ENCODE assay signal across 7 cellular contexts in genomic region chr4:443520-444038, GRCh38. TPM values are rescaled to one million over a fixed set of nuclear protein-coding genes. Genes with fewer than 3 reads are reported as not detected.
DNase-seq lines count a peak whose midpoint lies in the region; ATAC-seq, FAIRE-seq and TF ChIP-seq lines count a peak whose summit lies in the region.
"Not testable (repeated sequence)": the region's sequence is repeated elsewhere in the genome, so short reads cannot be mapped to it uniquely, and the experiment has no call there.

No MANE protein-coding gene starts in this region.

- TF ChIP-seq POLR2A in K562 (conservative IDR thresholded peaks at IDR 0.05): not testable (repeated sequence)

- not testable (repeated sequence) for DNase-seq in Calu3; T-cell; K562 (ENCODE audit: extremely low read depth in 1 of 4, low spot score in 3 of 4); glutamatergic neuron
- DNase-seq in mesendoderm: peak; percentile 21

- peaks cover 99% of the 10 kb centered on the region for H3K9me3 ChIP-seq in HUES48 (ENCODE audit: control insufficient read depth, insufficient read depth, low read length)
- H3K9me3 ChIP-seq in K562 (replicated peaks; ENCODE audit: control insufficient read depth, insufficient read depth, low read depth, low read length): peaks cover 50% of the 10 kb centered on the region

- not testable (repeated sequence) for TF ChIP-seq RAD21 in K562 (CRISPR knock-in tag; conservative IDR thresholded peaks at IDR 0.05 in 1 of 2, IDR thresholded peaks at IDR 0.05 in 1 of 2)

- H3K36me3 ChIP-seq in HUES48 (ENCODE audit: control insufficient read depth, insufficient read depth, low read length): peaks cover 71% of the 10 kb centered on the region
- peaks cover 26% of the 10 kb centered on the region for H3K36me3 ChIP-seq in K562 (ENCODE audit: control insufficient read depth, insufficient read depth, low read length)
- not testable (repeated sequence) for H3K36me3 ChIP-seq in mesendoderm (ENCODE audit: control insufficient read depth, insufficient read depth, low read length)
- H3K36me3 ChIP-seq in rectal smooth muscle tissue (ENCODE audit: control insufficient read depth, insufficient read depth, low read length): peaks cover 15% of the 10 kb centered on the region

- not testable (repeated sequence) for H2BK5ac ChIP-seq in mesendoderm (ENCODE audit: low read length)

- peaks cover 30% of the 10 kb centered on the region for H3K36me3 Mint-ChIP-seq in Calu3 (ENCODE audit: insufficient read depth, unreplicated experiment)
- H3K36me3 Mint-ChIP-seq in T-cell: peaks cover 69% of the 10 kb centered on the region
- H3K36me3 Mint-ChIP-seq in glutamatergic neuron (ENCODE audit: unreplicated experiment): peaks cover 66% of the 10 kb centered on the region

- H4K8ac ChIP-seq in mesendoderm (ENCODE audit: low read depth, low read length): not testable (repeated sequence)

- H2BK120ac ChIP-seq in mesendoderm (ENCODE audit: low read depth, low read length): not testable (repeated sequence)

- H3K27me3 ChIP-seq in HUES48 (ENCODE audit: control insufficient read depth, insufficient read depth, low read length); K562 (ENCODE audit: control insufficient read depth in 2 of 2, insufficient read depth in 2 of 2, low read length in 2 of 2); mesendoderm (ENCODE audit: insufficient read depth, low read length, poor library complexity); rectal smooth muscle tissue (ENCODE audit: control insufficient read depth, insufficient read depth, low read length): not testable (repeated sequence)

- TF ChIP-seq EP300 in K562 (IDR thresholded peaks at IDR 0.05; ENCODE audit: low read length): not testable (repeated sequence)

- H2AFZ ChIP-seq in K562 (ENCODE audit: low read depth, low read length): not testable (repeated sequence)

- not testable (repeated sequence) for TF ChIP-seq CTCF in Calu3 (IDR thresholded peaks at IDR 0.05; ENCODE audit: unreplicated experiment); K562 (IDR thresholded peaks at IDR 0.05 in 2 of 3, conservative IDR thresholded peaks at IDR 0.05 in 1 of 3; ENCODE audit: insufficient read depth in 2 of 3, low read depth in 1 of 3, low read length in 3 of 3); glutamatergic neuron (IDR thresholded peaks at IDR 0.05; ENCODE audit: partially characterized antibody, unreplicated experiment)

- not testable (repeated sequence) for H4K20me1 ChIP-seq in K562 (replicated peaks; ENCODE audit: control insufficient read depth, insufficient read depth, low read length)

- not testable (repeated sequence) for H2AK5ac ChIP-seq in mesendoderm (ENCODE audit: low read length)

- H3K4me2 ChIP-seq in K562 (ENCODE audit: insufficient read depth, low read length); mesendoderm (ENCODE audit: low read length): not testable (repeated sequence)

- H3K4me3 ChIP-seq in HUES48 (ENCODE audit: low read depth, low read length): peak overlapping the region; percentile 8; the same call in 1 of the 2 replicates
- not testable (repeated sequence) for H3K4me3 ChIP-seq in K562; mesendoderm (ENCODE audit: low read length)
- H3K4me3 ChIP-seq in rectal smooth muscle tissue (ENCODE audit: low read length): peak overlapping the region; percentile 46

- not testable (repeated sequence) for H3K9me1 ChIP-seq in K562 (ENCODE audit: control insufficient read depth, insufficient read depth, low read length)

- WGBS in K562 (ENCODE audit: insufficient coverage, low coverage, missing lambda C conversion rate): 95% methylated on average over 2 of the region's 2 CpGs
- WGBS in mesendoderm (ENCODE audit: extremely low coverage, insufficient coverage, low lambda C conversion rate): no CpG with 5 or more reads among the region's 2 CpGs

- H3K56ac ChIP-seq in mesendoderm (ENCODE audit: low read length): not testable (repeated sequence)

- in situ Hi-C loops in K562 (cut with MboI): not testable (repeated sequence)

- H3K18ac ChIP-seq in mesendoderm (ENCODE audit: low read length): not testable (repeated sequence)

- peak overlapping the region; percentile 84 for H3K27ac Mint-ChIP-seq in Calu3 (ENCODE audit: unreplicated experiment)
- H3K27ac Mint-ChIP-seq in T-cell: not testable (repeated sequence)
- H3K27ac Mint-ChIP-seq in glutamatergic neuron (ENCODE audit: unreplicated experiment): peak overlapping the region; percentile 11

- H3K79me2 ChIP-seq in K562 (ENCODE audit: control insufficient read depth, insufficient read depth, low read length); mesendoderm (ENCODE audit: control insufficient read depth, insufficient read depth, low read length): not testable (repeated sequence)

- not testable (repeated sequence) for H3K27ac ChIP-seq in HUES48 (ENCODE audit: low read depth, low read length); K562 (ENCODE audit: extremely low read depth, low read depth, low read length); mesendoderm (ENCODE audit: low read depth, low read length); rectal smooth muscle tissue (ENCODE audit: low read depth, low read length)

- H3K4ac ChIP-seq in mesendoderm (ENCODE audit: low read depth, low read length): not testable (repeated sequence)

- not testable (repeated sequence) for FAIRE-seq in K562 (lab: Jason Lieb, UNC)

- CTCF ChIA-PET in Calu3 (lab: Charles Lee); T-cell (lab: Charles Lee); K562 (lab: Yijun Ruan, JAX; ENCODE audit: low intra/inter-chr PET ratio): not testable (repeated sequence)

- H3K9ac ChIP-seq in HUES48 (ENCODE audit: low read depth, low read length); K562 (ENCODE audit: insufficient read depth in 1 of 2, low read depth in 2 of 2, low read length in 2 of 2); mesendoderm (ENCODE audit: low read length); rectal smooth muscle tissue (ENCODE audit: low read length): not testable (repeated sequence)

- not testable (repeated sequence) for H3K4me3 Mint-ChIP-seq in Calu3 (ENCODE audit: low read depth, unreplicated experiment); glutamatergic neuron (ENCODE audit: unreplicated experiment)
- H3K4me3 Mint-ChIP-seq in T-cell: peak overlapping the region in 2 of 3 donors; percentile 37 to 39

- POLR2A ChIA-PET in T-cell (lab: Charles Lee); K562 (lab: Yijun Ruan, JAX): not testable (repeated sequence)

- H3K4me1 Mint-ChIP-seq in Calu3 (ENCODE audit: low read depth, unreplicated experiment); T-cell; glutamatergic neuron (ENCODE audit: low read depth, unreplicated experiment): not testable (repeated sequence)

- H3K9me3 Mint-ChIP-seq in Calu3 (ENCODE audit: low read depth, unreplicated experiment) (peaks cover 11% of the 10 kb centered on the region), T-cell (peaks cover 15 to 53% (median 40%) of the 10 kb centered on the region in 3 donors), glutamatergic neuron (ENCODE audit: unreplicated experiment) (peaks cover 58% of the 10 kb centered on the region)

- H4K5ac ChIP-seq in mesendoderm (ENCODE audit: low read length): not testable (repeated sequence)

- intact Hi-C loops in Calu3 (cut with micrococcal nuclease; ENCODE audit: unreplicated experiment): not testable (repeated sequence)
- intact Hi-C loops in K562 (cut with micrococcal nuclease): loop anchor here (1.0 kb wide), 1 partner anchor 12 kb away; no protein-coding TSS in a partner anchor

- H3K4me1 ChIP-seq in HUES48 (ENCODE audit: control insufficient read depth, insufficient read depth, low read length); K562 (replicated peaks in 1 of 2; ENCODE audit: control insufficient read depth in 2 of 2, insufficient read depth in 2 of 2, low read length in 2 of 2); mesendoderm (ENCODE audit: control insufficient read depth, low read depth, low read length); rectal smooth muscle tissue (ENCODE audit: control insufficient read depth, insufficient read depth, low read length): not testable (repeated sequence)

- not testable (repeated sequence) for H3K79me1 ChIP-seq in mesendoderm (ENCODE audit: low read length)

- not testable (repeated sequence) for BruUV-seq in Calu3 (replicated peaks; lab: Mats Ljungman, UMichigan); K562 (replicated peaks; lab: Mats Ljungman, UMichigan)

- ATAC-seq in T-cell (replicated peaks in 1 of 4); K562: not testable (repeated sequence)

- H3K27me3 Mint-ChIP-seq in Calu3 (ENCODE audit: unreplicated experiment); T-cell: not testable (repeated sequence)
- peaks cover 16% of the 10 kb centered on the region for H3K27me3 Mint-ChIP-seq in glutamatergic neuron (ENCODE audit: unreplicated experiment)

- H3K23ac ChIP-seq in mesendoderm (ENCODE audit: low read length): not testable (repeated sequence)

- H2BK15ac ChIP-seq in mesendoderm (replicated peaks; ENCODE audit: low read depth): not testable (repeated sequence)

RNA-seq across cellular contexts. Expression of gene ZNF721, which starts 55.4 kb away (rescaled TPM):
- total RNA-seq in Calu3 (2022) (21.3 and 25.4 TPM in 2 replicates), T-cell (10 to 100 TPM; 45.2 to 63.8 (median 47.6) TPM), K562 (2014; rRNA removed) (25.7 and 54.6 TPM in 2 replicates), K562 (2014; rRNA removed; fragmentation: Illumina TruSeq; extraction: Trizol) (39.3 and 44.6 TPM in 2 replicates), K562 (2015; rRNA removed; fragmentation: Illumina TruSeq; extraction: Trizol) (27.4 and 29.9 TPM in 2 replicates), K562 (2021) (27.1 and 29.8 TPM in 2 replicates), glutamatergic neuron (ENCODE audit: unreplicated experiment) (36.7 TPM)
- total RNA-seq in K562 (2011; cell fraction: chromatin; rRNA removed; ENCODE audit: low replicate concordance): 51.1 and 126 TPM in 2 replicates
- total RNA-seq in K562 (2011; cell fraction: nucleolus; rRNA removed): 39.9 and 49.0 TPM in 2 replicates
- total RNA-seq in K562 (2011; cell fraction: nucleoplasm; rRNA removed): 35.1 and 42.9 TPM in 2 replicates
- polyA plus RNA-seq in K562 (2011; rRNA removed) (30.6 and 32.8 TPM in 2 replicates), K562 (2014; fragmentation: Illumina TruSeq; extraction: Trizol) (29.0 and 33.0 TPM in 2 replicates), K562 (2014; fragmentation: Nextera tagmentation; extraction: Ambion mirVana) (10 to 100 TPM; 27.8 to 32.2 TPM), K562 (2014; rRNA removed) (33.1 and 36.3 TPM in 2 replicates)
- 10.2 and 16.2 TPM in 2 replicates for polyA plus RNA-seq in K562 (2011; cell fraction: cytosol; rRNA removed)
- 22.9 and 26.9 TPM in 2 replicates for polyA plus RNA-seq in K562 (2011; cell fraction: nucleus; rRNA removed)
- polyA plus RNA-seq in K562 (2012): 19.2 and 19.4 TPM in 2 replicates
- 55.6 and 70.5 TPM in 2 replicates for polyA minus RNA-seq in K562 (2011; rRNA and poly(A)+ RNA removed)
- 16.1 and 31.8 TPM in 2 replicates for polyA minus RNA-seq in K562 (2011; cell fraction: cytosol; rRNA and poly(A)+ RNA removed)
- 37.8 and 61.0 TPM in 2 replicates for polyA minus RNA-seq in K562 (2011; cell fraction: nucleus; rRNA and poly(A)+ RNA removed)
- polyA plus RNA-seq in mesendoderm (2013, experiment 1 of 2): 36.1 TPM
- polyA plus RNA-seq in mesendoderm (2013, experiment 2 of 2): 37.7 TPM

RNA-seq across cellular contexts. Expression of gene PIGG, which starts 55.4 kb away (rescaled TPM):
- 44.9 and 48.0 TPM in 2 replicates for total RNA-seq in Calu3 (2022)
- 100 to 1,000 TPM in 3 of 5 donors, 10 to 100 TPM in 2; 84.0 to 118 (median 105) TPM for total RNA-seq in T-cell
- total RNA-seq in K562 (2011; cell fraction: chromatin; rRNA removed; ENCODE audit: low replicate concordance): 228 and 309 TPM in 2 replicates
- total RNA-seq in K562 (2011; cell fraction: nucleolus; rRNA removed): 191 and 194 TPM in 2 replicates
- total RNA-seq in K562 (2011; cell fraction: nucleoplasm; rRNA removed): 157 and 162 TPM in 2 replicates
- 24.7 and 31.1 TPM in 2 replicates for total RNA-seq in K562 (2014; rRNA removed)
- 18.1 and 18.3 TPM in 2 replicates for total RNA-seq in K562 (2014; rRNA removed; fragmentation: Illumina TruSeq; extraction: Trizol)
- total RNA-seq in K562 (2015; rRNA removed; fragmentation: Illumina TruSeq; extraction: Trizol): 18.0 and 19.7 TPM in 2 replicates
- total RNA-seq in K562 (2021): 31.3 and 37.1 TPM in 2 replicates
- 47.3 and 48.3 TPM in 2 replicates for polyA plus RNA-seq in K562 (2011; rRNA removed)
- 30.5 and 31.5 TPM in 2 replicates for polyA plus RNA-seq in K562 (2011; cell fraction: cytosol; rRNA removed)
- 184 and 242 TPM in 2 replicates for polyA plus RNA-seq in K562 (2011; cell fraction: nucleus; rRNA removed)
- polyA plus RNA-seq in K562 (2012): 24.9 and 34.6 TPM in 2 replicates
- 18.5 and 21.5 TPM in 2 replicates for polyA plus RNA-seq in K562 (2014; fragmentation: Illumina TruSeq; extraction: Trizol)
- 10 to 100 TPM in 1 of 2 experiments, 1 to 10 TPM in 1; 6.4 to 10.8 TPM for polyA plus RNA-seq in K562 (2014; fragmentation: Nextera tagmentation; extraction: Ambion mirVana)
- polyA plus RNA-seq in K562 (2014; rRNA removed): 23.4 and 28.9 TPM in 2 replicates
- 41.8 and 51.6 TPM in 2 replicates for polyA minus RNA-seq in K562 (2011; rRNA and poly(A)+ RNA removed)
- polyA minus RNA-seq in K562 (2011; cell fraction: cytosol; rRNA and poly(A)+ RNA removed): 17.5 and 22.9 TPM in 2 replicates
- polyA minus RNA-seq in K562 (2011; cell fraction: nucleus; rRNA and poly(A)+ RNA removed): 77.8 and 92.9 TPM in 2 replicates
- total RNA-seq in glutamatergic neuron (ENCODE audit: unreplicated experiment): 96.4 TPM
- 22.2 TPM for polyA plus RNA-seq in mesendoderm (2013, experiment 1 of 2)
- polyA plus RNA-seq in mesendoderm (2013, experiment 2 of 2): 20.2 TPM
